ENCODE assay signal across 1 cellular context in the genomic region with DNA sequence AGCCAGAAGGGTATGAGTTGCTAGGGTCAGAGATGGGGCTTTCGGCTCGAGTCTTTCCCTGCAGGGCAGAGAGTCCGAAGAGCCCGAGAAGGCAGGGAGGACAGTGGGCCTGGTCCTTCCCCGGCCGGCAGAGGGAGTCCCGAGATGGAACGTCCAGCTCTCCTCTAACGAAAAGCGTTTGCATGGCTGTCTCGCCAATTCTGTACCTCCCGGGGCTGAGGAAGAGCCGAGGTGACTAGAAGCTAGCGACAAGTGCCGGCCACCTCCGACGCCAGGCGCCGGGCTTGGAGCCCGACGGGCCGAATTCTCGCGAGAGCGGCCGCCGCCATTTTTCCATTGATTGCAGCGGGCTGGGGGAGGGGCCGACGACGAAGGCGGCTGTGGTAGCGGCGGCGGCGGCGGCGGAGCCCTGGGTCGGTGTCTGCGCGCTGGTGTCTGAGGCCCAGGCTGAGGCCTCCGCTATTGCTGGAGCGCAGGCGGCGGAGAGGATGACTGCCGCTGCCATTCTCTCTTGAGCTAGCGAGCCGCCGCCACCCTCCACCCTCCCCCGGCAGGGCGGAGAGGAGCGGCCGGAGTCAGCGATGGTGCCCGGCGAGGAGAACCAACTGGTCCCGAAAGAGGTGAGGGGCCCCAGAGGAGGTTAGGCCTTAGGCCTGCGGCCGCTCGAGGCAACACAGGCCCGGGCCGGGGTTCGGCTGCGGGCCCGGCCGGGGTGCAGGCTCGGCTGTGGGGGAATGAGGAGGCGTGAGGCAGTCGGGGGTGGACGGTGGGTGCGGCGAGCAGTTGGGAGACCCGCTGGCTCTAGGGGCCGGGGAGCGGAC.
A peak's percentile ranks its signal among the peaks of the same experiment; 100 is the strongest.
TF ChIP-seq lines count a peak whose summit lies in the region.

A gene with protein sequence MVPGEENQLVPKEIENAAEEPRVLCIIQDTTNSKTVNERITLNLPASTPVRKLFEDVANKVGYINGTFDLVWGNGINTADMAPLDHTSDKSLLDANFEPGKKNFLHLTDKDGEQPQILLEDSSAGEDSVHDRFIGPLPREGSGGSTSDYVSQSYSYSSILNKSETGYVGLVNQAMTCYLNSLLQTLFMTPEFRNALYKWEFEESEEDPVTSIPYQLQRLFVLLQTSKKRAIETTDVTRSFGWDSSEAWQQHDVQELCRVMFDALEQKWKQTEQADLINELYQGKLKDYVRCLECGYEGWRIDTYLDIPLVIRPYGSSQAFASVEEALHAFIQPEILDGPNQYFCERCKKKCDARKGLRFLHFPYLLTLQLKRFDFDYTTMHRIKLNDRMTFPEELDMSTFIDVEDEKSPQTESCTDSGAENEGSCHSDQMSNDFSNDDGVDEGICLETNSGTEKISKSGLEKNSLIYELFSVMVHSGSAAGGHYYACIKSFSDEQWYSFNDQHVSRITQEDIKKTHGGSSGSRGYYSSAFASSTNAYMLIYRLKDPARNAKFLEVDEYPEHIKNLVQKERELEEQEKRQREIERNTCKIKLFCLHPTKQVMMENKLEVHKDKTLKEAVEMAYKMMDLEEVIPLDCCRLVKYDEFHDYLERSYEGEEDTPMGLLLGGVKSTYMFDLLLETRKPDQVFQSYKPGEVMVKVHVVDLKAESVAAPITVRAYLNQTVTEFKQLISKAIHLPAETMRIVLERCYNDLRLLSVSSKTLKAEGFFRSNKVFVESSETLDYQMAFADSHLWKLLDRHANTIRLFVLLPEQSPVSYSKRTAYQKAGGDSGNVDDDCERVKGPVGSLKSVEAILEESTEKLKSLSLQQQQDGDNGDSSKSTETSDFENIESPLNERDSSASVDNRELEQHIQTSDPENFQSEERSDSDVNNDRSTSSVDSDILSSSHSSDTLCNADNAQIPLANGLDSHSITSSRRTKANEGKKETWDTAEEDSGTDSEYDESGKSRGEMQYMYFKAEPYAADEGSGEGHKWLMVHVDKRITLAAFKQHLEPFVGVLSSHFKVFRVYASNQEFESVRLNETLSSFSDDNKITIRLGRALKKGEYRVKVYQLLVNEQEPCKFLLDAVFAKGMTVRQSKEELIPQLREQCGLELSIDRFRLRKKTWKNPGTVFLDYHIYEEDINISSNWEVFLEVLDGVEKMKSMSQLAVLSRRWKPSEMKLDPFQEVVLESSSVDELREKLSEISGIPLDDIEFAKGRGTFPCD (N-terminal part only) (plus strand): TSS at position 368 of the 821 bp plus-strand sequence. CDS start 214 bp downstream, at position 582.

TF ChIP-seq in GM12878, 131 proteins besides CTCF, POLR2A, EP300 and RAD21 (continued from another document and continues in another):
- TF ChIP-seq, protein P1, sequence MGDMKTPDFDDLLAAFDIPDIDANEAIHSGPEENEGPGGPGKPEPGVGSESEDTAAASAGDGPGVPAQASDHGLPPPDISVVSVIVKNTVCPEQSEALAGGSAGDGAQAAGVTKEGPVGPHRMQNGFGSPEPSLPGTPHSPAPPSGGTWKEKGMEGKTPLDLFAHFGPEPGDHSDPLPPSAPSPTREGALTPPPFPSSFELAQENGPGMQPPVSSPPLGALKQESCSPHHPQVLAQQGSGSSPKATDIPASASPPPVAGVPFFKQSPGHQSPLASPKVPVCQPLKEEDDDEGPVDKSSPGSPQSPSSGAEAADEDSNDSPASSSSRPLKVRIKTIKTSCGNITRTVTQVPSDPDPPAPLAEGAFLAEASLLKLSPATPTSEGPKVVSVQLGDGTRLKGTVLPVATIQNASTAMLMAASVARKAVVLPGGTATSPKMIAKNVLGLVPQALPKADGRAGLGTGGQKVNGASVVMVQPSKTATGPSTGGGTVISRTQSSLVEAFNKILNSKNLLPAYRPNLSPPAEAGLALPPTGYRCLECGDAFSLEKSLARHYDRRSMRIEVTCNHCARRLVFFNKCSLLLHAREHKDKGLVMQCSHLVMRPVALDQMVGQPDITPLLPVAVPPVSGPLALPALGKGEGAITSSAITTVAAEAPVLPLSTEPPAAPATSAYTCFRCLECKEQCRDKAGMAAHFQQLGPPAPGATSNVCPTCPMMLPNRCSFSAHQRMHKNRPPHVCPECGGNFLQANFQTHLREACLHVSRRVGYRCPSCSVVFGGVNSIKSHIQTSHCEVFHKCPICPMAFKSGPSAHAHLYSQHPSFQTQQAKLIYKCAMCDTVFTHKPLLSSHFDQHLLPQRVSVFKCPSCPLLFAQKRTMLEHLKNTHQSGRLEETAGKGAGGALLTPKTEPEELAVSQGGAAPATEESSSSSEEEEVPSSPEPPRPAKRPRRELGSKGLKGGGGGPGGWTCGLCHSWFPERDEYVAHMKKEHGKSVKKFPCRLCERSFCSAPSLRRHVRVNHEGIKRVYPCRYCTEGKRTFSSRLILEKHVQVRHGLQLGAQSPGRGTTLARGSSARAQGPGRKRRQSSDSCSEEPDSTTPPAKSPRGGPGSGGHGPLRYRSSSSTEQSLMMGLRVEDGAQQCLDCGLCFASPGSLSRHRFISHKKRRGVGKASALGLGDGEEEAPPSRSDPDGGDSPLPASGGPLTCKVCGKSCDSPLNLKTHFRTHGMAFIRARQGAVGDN (IDR thresholded peaks at IDR 0.05), result peak; percentile 60
- TF ChIP-seq, protein P2, sequence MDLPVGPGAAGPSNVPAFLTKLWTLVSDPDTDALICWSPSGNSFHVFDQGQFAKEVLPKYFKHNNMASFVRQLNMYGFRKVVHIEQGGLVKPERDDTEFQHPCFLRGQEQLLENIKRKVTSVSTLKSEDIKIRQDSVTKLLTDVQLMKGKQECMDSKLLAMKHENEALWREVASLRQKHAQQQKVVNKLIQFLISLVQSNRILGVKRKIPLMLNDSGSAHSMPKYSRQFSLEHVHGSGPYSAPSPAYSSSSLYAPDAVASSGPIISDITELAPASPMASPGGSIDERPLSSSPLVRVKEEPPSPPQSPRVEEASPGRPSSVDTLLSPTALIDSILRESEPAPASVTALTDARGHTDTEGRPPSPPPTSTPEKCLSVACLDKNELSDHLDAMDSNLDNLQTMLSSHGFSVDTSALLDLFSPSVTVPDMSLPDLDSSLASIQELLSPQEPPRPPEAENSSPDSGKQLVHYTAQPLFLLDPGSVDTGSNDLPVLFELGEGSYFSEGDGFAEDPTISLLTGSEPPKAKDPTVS (IDR thresholded peaks at IDR 0.05; ENCODE audit: low read depth, low read length), result no peak
- TF ChIP-seq, protein P3, sequence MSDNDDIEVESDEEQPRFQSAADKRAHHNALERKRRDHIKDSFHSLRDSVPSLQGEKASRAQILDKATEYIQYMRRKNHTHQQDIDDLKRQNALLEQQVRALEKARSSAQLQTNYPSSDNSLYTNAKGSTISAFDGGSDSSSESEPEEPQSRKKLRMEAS (IDR thresholded peaks at IDR 0.05; ENCODE audit: low read depth, low read length), result no peak
- TF ChIP-seq NFXL1 (IDR thresholded peaks at IDR 0.05; ENCODE audit: borderline replicate concordance) (no peak), SRF (IDR thresholded peaks at IDR 0.05; ENCODE audit: low read depth in 2 of 2, low read length in 2 of 2) (no peak), STAT3 (IDR thresholded peaks at IDR 0.05; ENCODE audit: low read depth, low read length) (no peak), CBX3 (IDR thresholded peaks at IDR 0.05; ENCODE audit: borderline replicate concordance, low read depth) (no peak), MTA2 (IDR thresholded peaks at IDR 0.05; ENCODE audit: low read depth) (no peak), TARDBP (IDR thresholded peaks at IDR 0.05; ENCODE audit: borderline replicate concordance) (no peak), RFX5 (IDR thresholded peaks at IDR 0.05; ENCODE audit: low read depth, low read length) (0 out of 2 replicates have a peak, but pooled peaks have one; percentile 10), CREB1 (IDR thresholded peaks at IDR 0.05; ENCODE audit: low read depth) (peak; percentile 54; the same call in 1 of the 2 replicates), TAF1 (IDR thresholded peaks at IDR 0.05; ENCODE audit: borderline replicate concordance, low read depth, low read length) (peak; percentile 91), SUZ12 (IDR thresholded peaks at IDR 0.05; ENCODE audit: unreplicated experiment) (no peak), JUND (IDR thresholded peaks at IDR 0.05; ENCODE audit: low read depth, low read length) (no peak), NR2C1 (IDR thresholded peaks at IDR 0.05) (no peak), ZNF24 (IDR thresholded peaks at IDR 0.05) (no peak), CBX5 (IDR thresholded peaks at IDR 0.05; ENCODE audit: low read depth) (peak; percentile 81), NBN (IDR thresholded peaks at IDR 0.05) (0 out of 2 replicates have a peak, but pooled peaks have one; percentile 40), BCL11A (IDR thresholded peaks at IDR 0.05; ENCODE audit: low read depth, low read length) (peak; percentile 7; the same call in 1 of the 2 replicates), ASH2L (IDR thresholded peaks at IDR 0.05; ENCODE audit: borderline replicate concordance, low read depth) (no peak), MTA3 (IDR thresholded peaks at IDR 0.05; ENCODE audit: borderline replicate concordance, low read length) (no peak), SREBF2 (IDR thresholded peaks at IDR 0.05; ENCODE audit: low read length) (no peak), IKZF2 (IDR thresholded peaks at IDR 0.05) (no peak), SMAD5 (IDR thresholded peaks at IDR 0.05; ENCODE audit: low read depth) (peak; percentile 80; the same call in 1 of the 2 replicates), GATAD2B (conservative IDR thresholded peaks at IDR 0.05; ENCODE audit: low read depth) (peak; percentile 77), SUPT20H (IDR thresholded peaks at IDR 0.05; ENCODE audit: borderline replicate concordance, control insufficient read depth, low read depth, low read length) (no peak), MEF2A (IDR thresholded peaks at IDR 0.05; ENCODE audit: insufficient read depth, low read depth, low read length) (0 out of 2 replicates have a peak, but pooled peaks have one; percentile 40)
- TF ChIP-seq, protein P4, sequence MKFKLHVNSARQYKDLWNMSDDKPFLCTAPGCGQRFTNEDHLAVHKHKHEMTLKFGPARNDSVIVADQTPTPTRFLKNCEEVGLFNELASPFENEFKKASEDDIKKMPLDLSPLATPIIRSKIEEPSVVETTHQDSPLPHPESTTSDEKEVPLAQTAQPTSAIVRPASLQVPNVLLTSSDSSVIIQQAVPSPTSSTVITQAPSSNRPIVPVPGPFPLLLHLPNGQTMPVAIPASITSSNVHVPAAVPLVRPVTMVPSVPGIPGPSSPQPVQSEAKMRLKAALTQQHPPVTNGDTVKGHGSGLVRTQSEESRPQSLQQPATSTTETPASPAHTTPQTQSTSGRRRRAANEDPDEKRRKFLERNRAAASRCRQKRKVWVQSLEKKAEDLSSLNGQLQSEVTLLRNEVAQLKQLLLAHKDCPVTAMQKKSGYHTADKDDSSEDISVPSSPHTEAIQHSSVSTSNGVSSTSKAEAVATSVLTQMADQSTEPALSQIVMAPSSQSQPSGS (IDR thresholded peaks at IDR 0.05; ENCODE audit: low read length), result no peak
- TF ChIP-seq, protein P5, sequence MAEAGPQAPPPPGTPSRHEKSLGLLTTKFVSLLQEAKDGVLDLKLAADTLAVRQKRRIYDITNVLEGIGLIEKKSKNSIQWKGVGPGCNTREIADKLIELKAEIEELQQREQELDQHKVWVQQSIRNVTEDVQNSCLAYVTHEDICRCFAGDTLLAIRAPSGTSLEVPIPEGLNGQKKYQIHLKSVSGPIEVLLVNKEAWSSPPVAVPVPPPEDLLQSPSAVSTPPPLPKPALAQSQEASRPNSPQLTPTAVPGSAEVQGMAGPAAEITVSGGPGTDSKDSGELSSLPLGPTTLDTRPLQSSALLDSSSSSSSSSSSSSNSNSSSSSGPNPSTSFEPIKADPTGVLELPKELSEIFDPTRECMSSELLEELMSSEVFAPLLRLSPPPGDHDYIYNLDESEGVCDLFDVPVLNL (IDR thresholded peaks at IDR 0.05; ENCODE audit: low read depth, low read length), result 0 out of 2 replicates have a peak, but pooled peaks have one; percentile 42
- TF ChIP-seq, protein P6, sequence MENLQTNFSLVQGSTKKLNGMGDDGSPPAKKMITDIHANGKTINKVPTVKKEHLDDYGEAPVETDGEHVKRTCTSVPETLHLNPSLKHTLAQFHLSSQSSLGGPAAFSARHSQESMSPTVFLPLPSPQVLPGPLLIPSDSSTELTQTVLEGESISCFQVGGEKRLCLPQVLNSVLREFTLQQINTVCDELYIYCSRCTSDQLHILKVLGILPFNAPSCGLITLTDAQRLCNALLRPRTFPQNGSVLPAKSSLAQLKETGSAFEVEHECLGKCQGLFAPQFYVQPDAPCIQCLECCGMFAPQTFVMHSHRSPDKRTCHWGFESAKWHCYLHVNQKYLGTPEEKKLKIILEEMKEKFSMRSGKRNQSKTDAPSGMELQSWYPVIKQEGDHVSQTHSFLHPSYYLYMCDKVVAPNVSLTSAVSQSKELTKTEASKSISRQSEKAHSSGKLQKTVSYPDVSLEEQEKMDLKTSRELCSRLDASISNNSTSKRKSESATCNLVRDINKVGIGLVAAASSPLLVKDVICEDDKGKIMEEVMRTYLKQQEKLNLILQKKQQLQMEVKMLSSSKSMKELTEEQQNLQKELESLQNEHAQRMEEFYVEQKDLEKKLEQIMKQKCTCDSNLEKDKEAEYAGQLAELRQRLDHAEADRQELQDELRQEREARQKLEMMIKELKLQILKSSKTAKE (IDR thresholded peaks at IDR 0.05; ENCODE audit: low read depth, poor library complexity, severe bottlenecking), result no peak
- TF ChIP-seq, protein P7, sequence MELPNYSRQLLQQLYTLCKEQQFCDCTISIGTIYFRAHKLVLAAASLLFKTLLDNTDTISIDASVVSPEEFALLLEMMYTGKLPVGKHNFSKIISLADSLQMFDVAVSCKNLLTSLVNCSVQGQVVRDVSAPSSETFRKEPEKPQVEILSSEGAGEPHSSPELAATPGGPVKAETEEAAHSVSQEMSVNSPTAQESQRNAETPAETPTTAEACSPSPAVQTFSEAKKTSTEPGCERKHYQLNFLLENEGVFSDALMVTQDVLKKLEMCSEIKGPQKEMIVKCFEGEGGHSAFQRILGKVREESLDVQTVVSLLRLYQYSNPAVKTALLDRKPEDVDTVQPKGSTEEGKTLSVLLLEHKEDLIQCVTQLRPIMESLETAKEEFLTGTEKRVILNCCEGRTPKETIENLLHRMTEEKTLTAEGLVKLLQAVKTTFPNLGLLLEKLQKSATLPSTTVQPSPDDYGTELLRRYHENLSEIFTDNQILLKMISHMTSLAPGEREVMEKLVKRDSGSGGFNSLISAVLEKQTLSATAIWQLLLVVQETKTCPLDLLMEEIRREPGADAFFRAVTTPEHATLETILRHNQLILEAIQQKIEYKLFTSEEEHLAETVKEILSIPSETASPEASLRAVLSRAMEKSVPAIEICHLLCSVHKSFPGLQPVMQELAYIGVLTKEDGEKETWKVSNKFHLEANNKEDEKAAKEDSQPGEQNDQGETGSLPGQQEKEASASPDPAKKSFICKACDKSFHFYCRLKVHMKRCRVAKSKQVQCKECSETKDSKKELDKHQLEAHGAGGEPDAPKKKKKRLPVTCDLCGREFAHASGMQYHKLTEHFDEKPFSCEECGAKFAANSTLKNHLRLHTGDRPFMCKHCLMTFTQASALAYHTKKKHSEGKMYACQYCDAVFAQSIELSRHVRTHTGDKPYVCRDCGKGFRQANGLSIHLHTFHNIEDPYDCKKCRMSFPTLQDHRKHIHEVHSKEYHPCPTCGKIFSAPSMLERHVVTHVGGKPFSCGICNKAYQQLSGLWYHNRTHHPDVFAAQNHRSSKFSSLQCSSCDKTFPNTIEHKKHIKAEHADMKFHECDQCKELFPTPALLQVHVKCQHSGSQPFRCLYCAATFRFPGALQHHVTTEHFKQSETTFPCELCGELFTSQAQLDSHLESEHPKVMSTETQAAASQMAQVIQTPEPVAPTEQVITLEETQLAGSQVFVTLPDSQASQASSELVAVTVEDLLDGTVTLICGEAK (IDR thresholded peaks at IDR 0.05; ENCODE audit: borderline replicate concordance), result no peak
- TF ChIP-seq, protein P8, sequence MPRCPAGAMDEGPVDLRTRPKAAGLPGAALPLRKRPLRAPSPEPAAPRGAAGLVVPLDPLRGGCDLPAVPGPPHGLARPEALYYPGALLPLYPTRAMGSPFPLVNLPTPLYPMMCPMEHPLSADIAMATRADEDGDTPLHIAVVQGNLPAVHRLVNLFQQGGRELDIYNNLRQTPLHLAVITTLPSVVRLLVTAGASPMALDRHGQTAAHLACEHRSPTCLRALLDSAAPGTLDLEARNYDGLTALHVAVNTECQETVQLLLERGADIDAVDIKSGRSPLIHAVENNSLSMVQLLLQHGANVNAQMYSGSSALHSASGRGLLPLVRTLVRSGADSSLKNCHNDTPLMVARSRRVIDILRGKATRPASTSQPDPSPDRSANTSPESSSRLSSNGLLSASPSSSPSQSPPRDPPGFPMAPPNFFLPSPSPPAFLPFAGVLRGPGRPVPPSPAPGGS (IDR thresholded peaks at IDR 0.05; ENCODE audit: borderline replicate concordance, insufficient read depth, low read depth, low read length, poor library complexity, severe bottlenecking), result no peak
